ENCODE assay signal across 17 cellular contexts in genomic region chr7:36393826-36394225, GRCh38. TPM values are rescaled to one million over a fixed set of nuclear protein-coding genes. Genes with fewer than 3 reads are reported as not detected.
DNase-seq lines count a peak whose midpoint lies in the region; TF ChIP-seq lines count a peak whose summit lies in the region.
"Had no signal": no experiment of that assay in that cellular context is flagged by ENCODE, and none has a peak within 500 bp of the region (broad histone marks: within the 10 kb centered on the region; RNA-seq: fewer than 3 reads in every experiment).

No MANE protein-coding gene starts in this region.

- peaks cover 21% of the 10 kb centered on the region for H3F3A ChIP-seq in neural progenitor cell (ENCODE audit: low read depth)

- BruUV-seq in mammary epithelial cell (replicated peaks; lab: Mats Ljungman, UMichigan) = no TSS peak

- no peak overlapping the region for H3K4me3 Mint-ChIP-seq in neural progenitor cell
- H3K4me3 Mint-ChIP-seq: activated CD4-positive, alpha-beta T cell treated with anti-CD3 and anti-CD28 coated beads, Interleukin-2, amount 10 ng/mL, durations not matched to agents 7 days and 5 days; activated T-cell treated with anti-CD3 and anti-CD28 coated beads, Interleukin-2, amount 50 U/mL, for 4 hours had no signal

- CTCF ChIA-PET in mammary epithelial cell (lab: Charles Lee; ENCODE audit: low non-redundant PET) = no interaction called here

- H3K79me2 ChIP-seq in mammary epithelial cell (ENCODE audit: insufficient read depth, low read length) (peaks cover 90% of the 10 kb centered on the region), neural progenitor cell (ENCODE audit: low read depth) (peaks cover 82% of the 10 kb centered on the region)

- 83% methylated on average over 1 of the region's 1 CpG for WGBS in mammary epithelial cell (ENCODE audit: low coverage, missing lambda C conversion rate)

- H3K4me1 ChIP-seq in mammary epithelial cell (ENCODE audit: insufficient read depth, low read length) (peaks cover 21% of the 10 kb centered on the region), neural progenitor cell (peaks cover 24% of the 10 kb centered on the region)

- H3K9ac ChIP-seq in mammary epithelial cell (ENCODE audit: insufficient read depth, low read length) (peak overlapping the region; percentile 43), neural progenitor cell (no peak overlapping the region)

- H3K4me2 ChIP-seq in mammary epithelial cell (ENCODE audit: insufficient read depth, low read depth, low read length) = peak overlapping the region; percentile 90
- no peak overlapping the region for H3K4me2 ChIP-seq in neural progenitor cell

- dilution Hi-C loops in mammary epithelial cell (cut with HindIII; ENCODE audit: low sequenced_read_pairs) = no loop called here

- H3K27me3 Mint-ChIP-seq in neural progenitor cell (ENCODE audit: insufficient read depth, low read depth) = peaks cover 3% of the 10 kb centered on the region
- H3K27me3 Mint-ChIP-seq: activated CD4-positive, alpha-beta T cell treated with anti-CD3 and anti-CD28 coated beads, Interleukin-2, amount 10 ng/mL, durations not matched to agents 7 days and 5 days had no signal

- DNase-seq in Daoy (ENCODE audit: low read depth) = peak; percentile 13
- DNase-seq in NCI-H69 (lab: John Stamatoyannopoulos, UW) = peak; percentile 26
- no peak for DNase-seq in mammary epithelial cell
- no peak for DNase-seq in neural progenitor cell (ENCODE audit: low spot score)
- no peak for DNase-seq in NCI-H2081 (lab: John Stamatoyannopoulos, UW)
- DNase-seq in dermis blood vessel endothelial cell = no peak
- no peak for DNase-seq in hippocampal formation (lab: John Stamatoyannopoulos, UW)
- DNase-seq: activated CD4-positive, alpha-beta T cell treated with anti-CD3 and anti-CD28 coated beads, Interleukin-2, amount 10 ng/mL, durations not matched to agents 7 days and 5 days; activated T-cell treated with anti-CD3 and anti-CD28 coated beads, Interleukin-2, amount 50 U/mL, for 4 hours; central memory CD4-positive, alpha-beta T cell; KG1; midbrain; NCI-H146; ovary; small intestine; stimulated activated naive CD4-positive, alpha-beta T cell had no signal

- H4K20me1 ChIP-seq in mammary epithelial cell (ENCODE audit: insufficient read depth, low read length) (no peaks in the 10 kb centered on the region), neural progenitor cell (ENCODE audit: low read depth) (peaks cover 17% of the 10 kb centered on the region)

- H3K9me3 ChIP-seq in mammary epithelial cell (replicated peaks; ENCODE audit: insufficient read depth, low read length) (no peaks in the 10 kb centered on the region), neural progenitor cell (ENCODE audit: low read depth) (no peaks in the 10 kb centered on the region)
- H3K9me3 ChIP-seq: ovary had no signal

- H3K4me1 Mint-ChIP-seq in neural progenitor cell = peaks cover 31% of the 10 kb centered on the region

- TF ChIP-seq CTCF in mammary epithelial cell (conservative IDR thresholded peaks at IDR 0.05 in 1 of 2, IDR thresholded peaks at IDR 0.05 in 1 of 2; ENCODE audit: extremely low read depth in 1 of 2, insufficient read depth in 1 of 2, low read depth in 1 of 2, low read length in 2 of 2) = no peak
- TF ChIP-seq CTCF in neural progenitor cell (IDR thresholded peaks at IDR 0.05) = no peak

- H3K36me3 ChIP-seq in mammary epithelial cell (ENCODE audit: insufficient read depth, low read length) (peaks cover 13% of the 10 kb centered on the region), neural progenitor cell (peaks cover 25% of the 10 kb centered on the region)
- H3K36me3 ChIP-seq: ovary had no signal

- peaks cover 10% of the 10 kb centered on the region for H3K9me3 Mint-ChIP-seq in neural progenitor cell
- H3K9me3 Mint-ChIP-seq: activated T-cell treated with anti-CD3 and anti-CD28 coated beads, Interleukin-2, amount 50 U/mL, for 4 hours had no signal

- H3K27me3 ChIP-seq in mammary epithelial cell (ENCODE audit: insufficient read depth, low read length) (no peaks in the 10 kb centered on the region), neural progenitor cell (no peaks in the 10 kb centered on the region)
- H3K27me3 ChIP-seq: ovary had no signal

- intact Hi-C loops in mammary epithelial cell (cut with micrococcal nuclease) = no loop called here

- H3K4me3 ChIP-seq in mammary epithelial cell (replicated peaks in 1 of 3; ENCODE audit: insufficient read depth in 1 of 3, low read depth in 2 of 3, low read length in 3 of 3) (no peak overlapping the region), neural progenitor cell (no peak overlapping the region)
- H3K4me3 ChIP-seq: ovary had no signal

- H2AFZ ChIP-seq in mammary epithelial cell (ENCODE audit: low read depth, low read length) = no peak overlapping the region
- no peak overlapping the region for H2AFZ ChIP-seq in neural progenitor cell (replicated peaks)

- H3K27ac ChIP-seq in mammary epithelial cell (ENCODE audit: insufficient read depth, low read depth, low read length) = peak overlapping the region; percentile 100
- no peak overlapping the region for H3K27ac ChIP-seq in neural progenitor cell
- H3K27ac ChIP-seq: C4-2B, ovary had no signal

- in situ Hi-C loops in mammary epithelial cell (cut with MboI; ENCODE audit: low sequenced_read_pairs in 2 of 2) = no loop called here

- peak overlapping the region; percentile 1 for H3K27ac Mint-ChIP-seq in neural progenitor cell
- H3K27ac Mint-ChIP-seq: activated CD4-positive, alpha-beta T cell treated with anti-CD3 and anti-CD28 coated beads, Interleukin-2, amount 10 ng/mL, durations not matched to agents 7 days and 5 days had no signal

- H3K36me3 Mint-ChIP-seq in neural progenitor cell = peaks cover 35% of the 10 kb centered on the region

RNA-seq across cellular contexts. Expression of gene ANLN, which starts 4.2 kb away (rescaled TPM):
- 460 and 468 TPM in 2 replicates for total RNA-seq in Daoy (2014; rRNA removed; shearing (Covaris generic))
- total RNA-seq in mammary epithelial cell = 100 to 1,000 TPM in 1 of 2 donors, 1 to 10 TPM in 1; 7.7 to 113 TPM
- 103 TPM for polyA plus RNA-seq in mammary epithelial cell
- polyA minus RNA-seq in mammary epithelial cell = 256 TPM
- total RNA-seq in neural progenitor cell (ENCODE audit: low replicate concordance) = 117 and 176 TPM in 2 replicates
- total RNA-seq in dermis blood vessel endothelial cell = 21.6 and 95.5 TPM in 2 replicates

Comparison
In these comparisons a context has a peak if more than half of its experiments do, and no peak if none do; other contexts are left out.
1. DNase-seq: peak in Daoy (single experiment) and NCI-H69 (single experiment); none in mammary epithelial cell (single experiment), neural progenitor cell (single experiment), NCI-H2081 (0 of 2), dermis blood vessel endothelial cell (single experiment) and hippocampal formation (0 of 2).